ENCODE assay signal across 8 cellular contexts in genomic region chr17:67422296-67422695, GRCh38. TPM values are rescaled to one million over a fixed set of nuclear protein-coding genes. Genes with fewer than 3 reads are reported as not detected.
DNase-seq lines count a peak whose midpoint lies in the region; ATAC-seq and TF ChIP-seq lines count a peak whose summit lies in the region.
"Not testable (repeated sequence)": the region's sequence is repeated elsewhere in the genome, so short reads cannot be mapped to it uniquely, and the experiment has no call there.

No MANE protein-coding gene starts in this region.

- WGBS in GM23248 (ENCODE audit: low coverage in 1 of 2, low lambda C conversion rate in 2 of 2, missing lambda C conversion rate in 2 of 2), 2 experiments = 84 to 95% methylated on average over 4 of the region's 4 CpGs
- WGBS in sigmoid colon, 2 donors = 58 to 75% methylated on average over 4 of the region's 4 CpGs
- WGBS in thymus = 92% methylated on average over 4 of the region's 4 CpGs

- H3K9me3 Mint-ChIP-seq in activated CD8-positive, alpha-beta T cell treated with anti-CD3 and anti-CD28 coated beads, Interleukin-2, amount 10 ng/mL, durations not matched to agents 7 days and 5 days (ENCODE audit: insufficient read depth); activated naive CD4-positive, alpha-beta T cell treated with anti-CD3 and anti-CD28 coated beads, Interleukin-2, amount 50 U/mL, for 72 hours: not testable (repeated sequence)

- H3K4me2 ChIP-seq in GM23248 (ENCODE audit: unreplicated experiment) = peak overlapping the region; percentile 36

- not testable (repeated sequence) for H2AFZ ChIP-seq in GM23248

- H3K36me3 ChIP-seq in GM23248 (ENCODE audit: low read depth); sigmoid colon; thymus (ENCODE audit: control insufficient read depth, insufficient read depth): not testable (repeated sequence)

- H3K27me3 Mint-ChIP-seq in activated CD8-positive, alpha-beta T cell treated with anti-CD3 and anti-CD28 coated beads, Interleukin-2, amount 10 ng/mL, durations not matched to agents 7 days and 5 days (ENCODE audit: low read depth) = not testable (repeated sequence)

- H3K79me2 ChIP-seq in GM23248 (ENCODE audit: insufficient read depth) = peaks cover 54% of the 10 kb centered on the region

- H3F3A ChIP-seq in GM23248 (ENCODE audit: insufficient read depth) = peaks cover 23% of the 10 kb centered on the region

- POLR2A ChIA-PET in activated CD8-positive, alpha-beta T cell treated with anti-CD3 and anti-CD28 coated beads, Interleukin-2, amount 10 ng/mL, durations not matched to agents 7 days and 5 days (lab: Charles Lee) = interaction anchor here (0.6 to 1.8 kb wide), 9 partner anchors 9 to 55 kb away, joined by 3 to 17 read pairs (median 5); no protein-coding TSS in a partner anchor

- H3K36me3 Mint-ChIP-seq in activated CD8-positive, alpha-beta T cell treated with anti-CD3 and anti-CD28 coated beads, Interleukin-2, amount 10 ng/mL, durations not matched to agents 7 days and 5 days (ENCODE audit: low read depth) = peaks cover 37% of the 10 kb centered on the region
- H3K36me3 Mint-ChIP-seq in activated naive CD4-positive, alpha-beta T cell treated with anti-CD3 and anti-CD28 coated beads, Interleukin-2, amount 50 U/mL, for 72 hours = peaks cover 10 to 19% of the 10 kb centered on the region in 2 donors

- CTCF ChIA-PET in activated CD8-positive, alpha-beta T cell treated with anti-CD3 and anti-CD28 coated beads, Interleukin-2, amount 10 ng/mL, durations not matched to agents 7 days and 5 days (lab: Charles Lee) = interaction anchor here (0.7 to 3.4 kb wide), 19 partner anchors 9 to 61 kb away, joined by 3 to 24 read pairs (median 3); partner anchors contain the start of gene PITPNC1

- H3K9ac ChIP-seq in GM23248 = peak overlapping the region; percentile 43

- H3K27ac Mint-ChIP-seq in activated CD8-positive, alpha-beta T cell treated with anti-CD3 and anti-CD28 coated beads, Interleukin-2, amount 10 ng/mL, durations not matched to agents 7 days and 5 days = peak overlapping the region; percentile 95
- peak overlapping the region; percentile 93 to 97 for H3K27ac Mint-ChIP-seq in activated naive CD4-positive, alpha-beta T cell treated with anti-CD3 and anti-CD28 coated beads, Interleukin-2, amount 50 U/mL, for 72 hours

- TF ChIP-seq CTCF in epithelial cell of esophagus (IDR thresholded peaks at IDR 0.05; ENCODE audit: insufficient read depth, low read depth, low read length, missing control alignments); sigmoid colon (IDR thresholded peaks at IDR 0.05): not testable (repeated sequence)

- H3K4me3 Mint-ChIP-seq in activated CD8-positive, alpha-beta T cell treated with anti-CD3 and anti-CD28 coated beads, Interleukin-2, amount 10 ng/mL, durations not matched to agents 7 days and 5 days = peak overlapping the region; percentile 51

- not testable (repeated sequence) for H3K9me2 ChIP-seq in GM23248 (ENCODE audit: insufficient read depth)

- in situ Hi-C loops in GM23248 (cut with MboI) = not testable (repeated sequence)

- not testable (repeated sequence) for H3K27me3 ChIP-seq in GM23248 (replicated peaks; ENCODE audit: insufficient read depth); sigmoid colon; thymus (ENCODE audit: control insufficient read depth, insufficient read depth)

- TF ChIP-seq EP300 in sigmoid colon (IDR thresholded peaks at IDR 0.05) = not testable (repeated sequence)

- intact Hi-C loops in sigmoid colon (cut with DNase I) = not testable (repeated sequence)

- not testable (repeated sequence) for TF ChIP-seq POLR2A in sigmoid colon (IDR thresholded peaks at IDR 0.05)

- not testable (repeated sequence) for DNase-seq in GM23248; activated CD8-positive, alpha-beta T cell treated with anti-CD3 and anti-CD28 coated beads, Interleukin-2, amount 10 ng/mL, durations not matched to agents 7 days and 5 days; activated naive CD4-positive, alpha-beta T cell treated with anti-CD3 and anti-CD28 coated beads, Interleukin-2, amount 50 U/mL, for 72 hours (ENCODE audit: low spot score in 2 of 2); left lobe of liver (ENCODE audit: low spot score); sigmoid colon
- DNase-seq in epithelial cell of esophagus (ENCODE audit: low read depth) = peak; percentile 87

- ATAC-seq in SK-N-SH treated with all-trans-retinoic acid at 6 μM for 48 hours (peak; percentile 9; the same call in 2 of the 3 replicates), left lobe of liver (peak; percentile 12)
- ATAC-seq in activated CD8-positive, alpha-beta T cell treated with anti-CD3 and anti-CD28 coated beads, Interleukin-2, amount 10 ng/mL, durations not matched to agents 7 days and 5 days = peak; percentile 53
- ATAC-seq in activated naive CD4-positive, alpha-beta T cell treated with anti-CD3 and anti-CD28 coated beads, Interleukin-2, amount 50 U/mL, for 72 hours = peak; percentile 34 to 58

- H3K9me3 ChIP-seq in GM23248 (ENCODE audit: low read depth); sigmoid colon; thymus (ENCODE audit: control insufficient read depth): not testable (repeated sequence)

- peak overlapping the region; percentile 78 for H3K27ac ChIP-seq in GM23248
- peak overlapping the region in 3 of 4 donors; percentile 25 to 71 (median 27) for H3K27ac ChIP-seq in sigmoid colon
- peak overlapping the region; percentile 84 for H3K27ac ChIP-seq in thymus (ENCODE audit: low read depth)

- peaks cover 73% of the 10 kb centered on the region for H3K4me1 Mint-ChIP-seq in activated CD8-positive, alpha-beta T cell treated with anti-CD3 and anti-CD28 coated beads, Interleukin-2, amount 10 ng/mL, durations not matched to agents 7 days and 5 days (ENCODE audit: low read depth)

- not testable (repeated sequence) for H3K4me3 ChIP-seq in GM23248; epithelial cell of esophagus (ENCODE audit: low read length); sigmoid colon; thymus (ENCODE audit: low read length)

- H3K4me1 ChIP-seq in GM23248 (ENCODE audit: insufficient read depth) (peaks cover 15% of the 10 kb centered on the region), thymus (ENCODE audit: control insufficient read depth, insufficient read depth, low read length) (peaks cover 20% of the 10 kb centered on the region)
- not testable (repeated sequence) for H3K4me1 ChIP-seq in sigmoid colon

- not testable (repeated sequence) for H4K20me1 ChIP-seq in GM23248 (ENCODE audit: insufficient read depth)

RNA-seq across cellular contexts. Expression of gene PITPNC1, which starts 45.2 kb away (rescaled TPM):
- 5.8 and 9.2 TPM in 2 replicates for total RNA-seq in GM23248 (2014; rRNA removed; shearing (Covaris generic))
- polyA plus RNA-seq in GM23248 (2016; fragmentation: Nextera tagmentation; extraction: Ambion mirVana) = 7.3 and 7.4 TPM in 2 replicates
- 10 to 100 TPM; 74.0 to 76.5 TPM for total RNA-seq in activated CD8-positive, alpha-beta T cell treated with anti-CD3 and anti-CD28 coated beads, Interleukin-2, amount 10 ng/mL, durations not matched to agents 7 days and 5 days
- 10 to 100 TPM; 56.8 to 65.3 TPM for total RNA-seq in activated naive CD4-positive, alpha-beta T cell treated with anti-CD3 and anti-CD28 coated beads, Interleukin-2, amount 50 U/mL, for 72 hours
- 13.1 TPM for total RNA-seq in left lobe of liver
- total RNA-seq in sigmoid colon = 10 to 100 TPM in 1 of 4 donors, 1 to 10 TPM in 3; 3.6 to 14.7 (median 7.8) TPM
- polyA plus RNA-seq in sigmoid colon = 10 to 100 TPM in 1 of 3 donors, 1 to 10 TPM in 2; 3.0 to 15.7 (median 5.3) TPM
- 27.0 TPM for polyA plus RNA-seq in thymus

RNA-seq across cellular contexts. Expression of gene PSMD12, which starts 55.9 kb away (rescaled TPM):
- 31.9 and 44.3 TPM in 2 replicates for total RNA-seq in GM23248 (2014; rRNA removed; shearing (Covaris generic))
- polyA plus RNA-seq in GM23248 (2016; fragmentation: Nextera tagmentation; extraction: Ambion mirVana) (85.3 and 87.9 TPM in 2 replicates), sigmoid colon (10 to 100 TPM; 11.4 to 21.1 (median 15.7) TPM), thymus (33.7 TPM)
- total RNA-seq in activated CD8-positive, alpha-beta T cell treated with anti-CD3 and anti-CD28 coated beads, Interleukin-2, amount 10 ng/mL, durations not matched to agents 7 days and 5 days = 10 to 100 TPM; 49.4 to 53.9 TPM
- 10 to 100 TPM; 79.7 to 92.9 TPM for total RNA-seq in activated naive CD4-positive, alpha-beta T cell treated with anti-CD3 and anti-CD28 coated beads, Interleukin-2, amount 50 U/mL, for 72 hours
- total RNA-seq in left lobe of liver (28.1 TPM), sigmoid colon (10 to 100 TPM; 30.0 to 38.9 (median 33.0) TPM)

Comparison
In these comparisons a context has a peak if more than half of its experiments do, and no peak if none do; other contexts are left out.
1. H3K27ac ChIP-seq: peak in every context shown above with its lines; median percentile 84 in thymus; 78 in GM23248; 27 in sigmoid colon.